2 cellular contexts compared by ENCODE assay signal in the genomic region with DNA sequence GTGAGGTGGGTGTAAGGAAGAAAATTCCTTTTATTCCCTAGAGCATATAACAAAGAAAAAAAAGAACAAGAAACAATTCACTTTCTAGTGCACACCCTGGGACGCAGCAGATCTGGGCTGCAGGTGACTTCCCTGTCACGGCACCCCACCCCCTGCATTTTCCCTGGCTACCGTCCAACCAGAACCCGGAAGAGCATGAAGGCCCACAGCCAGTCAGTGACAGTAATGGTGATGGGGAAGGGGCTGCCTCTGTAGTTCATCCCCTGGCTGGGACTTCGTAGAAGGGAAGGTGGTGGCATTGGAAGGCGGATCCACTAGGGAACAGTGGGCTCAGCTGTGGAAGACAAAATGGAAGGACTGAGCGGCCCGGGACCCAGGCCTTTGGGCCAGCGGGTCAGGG.
TF ChIP-seq lines count a peak whose summit lies in the region.

No MANE protein-coding gene starts in this region.

TF ChIP-seq in GM12878, 131 proteins besides CTCF, POLR2A, EP300 and RAD21 (continued from another document and continues in another):
- TF ChIP-seq, protein P1, sequence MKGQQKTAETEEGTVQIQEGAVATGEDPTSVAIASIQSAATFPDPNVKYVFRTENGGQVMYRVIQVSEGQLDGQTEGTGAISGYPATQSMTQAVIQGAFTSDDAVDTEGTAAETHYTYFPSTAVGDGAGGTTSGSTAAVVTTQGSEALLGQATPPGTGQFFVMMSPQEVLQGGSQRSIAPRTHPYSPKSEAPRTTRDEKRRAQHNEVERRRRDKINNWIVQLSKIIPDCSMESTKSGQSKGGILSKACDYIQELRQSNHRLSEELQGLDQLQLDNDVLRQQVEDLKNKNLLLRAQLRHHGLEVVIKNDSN (IDR thresholded peaks at IDR 0.05; ENCODE audit: borderline replicate concordance, extremely low read length, insufficient read depth, low read depth, low read length) = no peak
- TF ChIP-seq, protein P2, sequence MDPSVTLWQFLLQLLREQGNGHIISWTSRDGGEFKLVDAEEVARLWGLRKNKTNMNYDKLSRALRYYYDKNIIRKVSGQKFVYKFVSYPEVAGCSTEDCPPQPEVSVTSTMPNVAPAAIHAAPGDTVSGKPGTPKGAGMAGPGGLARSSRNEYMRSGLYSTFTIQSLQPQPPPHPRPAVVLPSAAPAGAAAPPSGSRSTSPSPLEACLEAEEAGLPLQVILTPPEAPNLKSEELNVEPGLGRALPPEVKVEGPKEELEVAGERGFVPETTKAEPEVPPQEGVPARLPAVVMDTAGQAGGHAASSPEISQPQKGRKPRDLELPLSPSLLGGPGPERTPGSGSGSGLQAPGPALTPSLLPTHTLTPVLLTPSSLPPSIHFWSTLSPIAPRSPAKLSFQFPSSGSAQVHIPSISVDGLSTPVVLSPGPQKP (IDR thresholded peaks at IDR 0.05; ENCODE audit: low read depth, low read length) = no peak
- TF ChIP-seq ATF7 (IDR thresholded peaks at IDR 0.05; ENCODE audit: low read depth) (0 out of 2 replicates have a peak, but pooled peaks have one; percentile 11), YY1 (IDR thresholded peaks at IDR 0.05; ENCODE audit: low read depth, low read length) (peak; percentile 29; the same call in 1 of the 2 replicates), TCF3 (IDR thresholded peaks at IDR 0.05; ENCODE audit: borderline replicate concordance, insufficient read depth, low read depth, low read length) (no peak), TARDBP (IDR thresholded peaks at IDR 0.05; ENCODE audit: borderline replicate concordance) (no peak), CBX3 (IDR thresholded peaks at IDR 0.05; ENCODE audit: borderline replicate concordance, low read depth) (no peak), NR2F1 (conservative IDR thresholded peaks at IDR 0.05) (no peak), SRF (IDR thresholded peaks at IDR 0.05; ENCODE audit: low read depth in 2 of 2, low read length in 2 of 2) (no peak), CBX5 (IDR thresholded peaks at IDR 0.05; ENCODE audit: low read depth) (no peak), FOXM1 (IDR thresholded peaks at IDR 0.05; ENCODE audit: low read depth, low read length) (no peak), POU2F2 (IDR thresholded peaks at IDR 0.05; ENCODE audit: borderline replicate concordance, low read depth, low read length) (peak; percentile 16; the same call in 1 of the 3 replicates), TBL1XR1 (IDR thresholded peaks at IDR 0.05; ENCODE audit: low read depth, low read length) (no peak), POLR2AphosphoS2 (IDR thresholded peaks at IDR 0.05; ENCODE audit: low read depth, low read length) (no peak), ETV6 (conservative IDR thresholded peaks at IDR 0.05 in 1 of 2, IDR thresholded peaks at IDR 0.05 in 1 of 2; ENCODE audit: borderline replicate concordance in 1 of 2, low read depth in 1 of 2) (no peak; a peak in 1 of 4 replicates), KLF5 (IDR thresholded peaks at IDR 0.05; ENCODE audit: partially characterized antibody) (no peak), TAF1 (IDR thresholded peaks at IDR 0.05; ENCODE audit: borderline replicate concordance, low read depth, low read length) (peak; percentile 65; the same call in 1 of the 2 replicates)
- TF ChIP-seq, protein P3, sequence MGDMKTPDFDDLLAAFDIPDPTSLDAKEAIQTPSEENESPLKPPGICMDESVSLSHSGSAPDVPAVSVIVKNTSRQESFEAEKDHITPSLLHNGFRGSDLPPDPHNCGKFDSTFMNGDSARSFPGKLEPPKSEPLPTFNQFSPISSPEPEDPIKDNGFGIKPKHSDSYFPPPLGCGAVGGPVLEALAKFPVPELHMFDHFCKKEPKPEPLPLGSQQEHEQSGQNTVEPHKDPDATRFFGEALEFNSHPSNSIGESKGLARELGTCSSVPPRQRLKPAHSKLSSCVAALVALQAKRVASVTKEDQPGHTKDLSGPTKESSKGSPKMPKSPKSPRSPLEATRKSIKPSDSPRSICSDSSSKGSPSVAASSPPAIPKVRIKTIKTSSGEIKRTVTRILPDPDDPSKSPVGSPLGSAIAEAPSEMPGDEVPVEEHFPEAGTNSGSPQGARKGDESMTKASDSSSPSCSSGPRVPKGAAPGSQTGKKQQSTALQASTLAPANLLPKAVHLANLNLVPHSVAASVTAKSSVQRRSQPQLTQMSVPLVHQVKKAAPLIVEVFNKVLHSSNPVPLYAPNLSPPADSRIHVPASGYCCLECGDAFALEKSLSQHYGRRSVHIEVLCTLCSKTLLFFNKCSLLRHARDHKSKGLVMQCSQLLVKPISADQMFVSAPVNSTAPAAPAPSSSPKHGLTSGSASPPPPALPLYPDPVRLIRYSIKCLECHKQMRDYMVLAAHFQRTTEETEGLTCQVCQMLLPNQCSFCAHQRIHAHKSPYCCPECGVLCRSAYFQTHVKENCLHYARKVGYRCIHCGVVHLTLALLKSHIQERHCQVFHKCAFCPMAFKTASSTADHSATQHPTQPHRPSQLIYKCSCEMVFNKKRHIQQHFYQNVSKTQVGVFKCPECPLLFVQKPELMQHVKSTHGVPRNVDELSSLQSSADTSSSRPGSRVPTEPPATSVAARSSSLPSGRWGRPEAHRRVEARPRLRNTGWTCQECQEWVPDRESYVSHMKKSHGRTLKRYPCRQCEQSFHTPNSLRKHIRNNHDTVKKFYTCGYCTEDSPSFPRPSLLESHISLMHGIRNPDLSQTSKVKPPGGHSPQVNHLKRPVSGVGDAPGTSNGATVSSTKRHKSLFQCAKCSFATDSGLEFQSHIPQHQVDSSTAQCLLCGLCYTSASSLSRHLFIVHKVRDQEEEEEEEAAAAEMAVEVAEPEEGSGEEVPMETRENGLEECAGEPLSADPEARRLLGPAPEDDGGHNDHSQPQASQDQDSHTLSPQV (IDR thresholded peaks at IDR 0.05) = no peak
- TF ChIP-seq, protein P4, sequence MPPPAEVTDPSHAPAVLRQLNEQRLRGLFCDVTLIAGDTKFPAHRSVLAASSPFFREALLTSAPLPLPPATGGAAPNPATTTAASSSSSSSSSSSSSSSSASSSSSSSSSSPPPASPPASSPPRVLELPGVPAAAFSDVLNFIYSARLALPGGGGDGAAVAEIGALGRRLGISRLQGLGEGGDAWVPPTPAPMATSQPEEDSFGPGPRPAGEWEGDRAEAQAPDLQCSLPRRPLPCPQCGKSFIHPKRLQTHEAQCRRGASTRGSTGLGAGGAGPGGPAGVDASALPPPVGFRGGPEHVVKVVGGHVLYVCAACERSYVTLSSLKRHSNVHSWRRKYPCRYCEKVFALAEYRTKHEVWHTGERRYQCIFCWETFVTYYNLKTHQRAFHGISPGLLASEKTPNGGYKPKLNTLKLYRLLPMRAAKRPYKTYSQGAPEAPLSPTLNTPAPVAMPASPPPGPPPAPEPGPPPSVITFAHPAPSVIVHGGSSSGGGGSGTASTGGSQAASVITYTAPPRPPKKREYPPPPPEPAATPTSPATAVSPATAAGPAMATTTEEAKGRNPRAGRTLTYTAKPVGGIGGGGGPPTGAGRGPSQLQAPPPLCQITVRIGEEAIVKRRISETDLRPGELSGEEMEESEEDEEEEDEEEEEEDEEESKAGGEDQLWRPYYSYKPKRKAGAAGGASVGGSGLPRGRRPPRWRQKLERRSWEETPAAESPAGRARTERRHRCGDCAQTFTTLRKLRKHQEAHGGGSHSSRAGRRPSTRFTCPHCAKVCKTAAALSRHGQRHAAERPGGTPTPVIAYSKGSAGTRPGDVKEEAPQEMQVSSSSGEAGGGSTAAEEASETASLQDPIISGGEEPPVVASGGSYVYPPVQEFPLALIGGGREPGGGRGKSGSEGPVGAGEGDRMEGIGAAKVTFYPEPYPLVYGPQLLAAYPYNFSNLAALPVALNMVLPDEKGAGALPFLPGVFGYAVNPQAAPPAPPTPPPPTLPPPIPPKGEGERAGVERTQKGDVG (CRISPR knock-in tag; IDR thresholded peaks at IDR 0.05) = no peak

TF ChIP-seq in HepG2, 621 proteins besides CTCF, POLR2A, EP300 and RAD21 (continued from another document):
- TF ChIP-seq SMAD1 (CRISPR knock-in tag; IDR thresholded peaks at IDR 0.05; ENCODE audit: borderline replicate concordance, low read depth) = no peak
- TF ChIP-seq HNRNPH1 (optimal IDR thresholded peaks at IDR 0.05; ENCODE audit: low read depth, low read length) = no peak
- no peak for TF ChIP-seq THYN1 (CRISPR knock-in tag; IDR thresholded peaks at IDR 0.05; ENCODE audit: borderline replicate concordance, low read depth)
- no peak for TF ChIP-seq YY1 (IDR thresholded peaks at IDR 0.05; ENCODE audit: insufficient read depth, insufficient replicate concordance, low read depth, low read length)
- TF ChIP-seq PHF5A (CRISPR knock-in tag; IDR thresholded peaks at IDR 0.05; ENCODE audit: low read depth, unreplicated experiment) = no peak
- no peak for TF ChIP-seq PAWR (CRISPR knock-in tag; IDR thresholded peaks at IDR 0.05; ENCODE audit: borderline replicate concordance)
- no peak for TF ChIP-seq NFKB2 (CRISPR knock-in tag; IDR thresholded peaks at IDR 0.05; ENCODE audit: borderline replicate concordance)
- TF ChIP-seq, protein P5, sequence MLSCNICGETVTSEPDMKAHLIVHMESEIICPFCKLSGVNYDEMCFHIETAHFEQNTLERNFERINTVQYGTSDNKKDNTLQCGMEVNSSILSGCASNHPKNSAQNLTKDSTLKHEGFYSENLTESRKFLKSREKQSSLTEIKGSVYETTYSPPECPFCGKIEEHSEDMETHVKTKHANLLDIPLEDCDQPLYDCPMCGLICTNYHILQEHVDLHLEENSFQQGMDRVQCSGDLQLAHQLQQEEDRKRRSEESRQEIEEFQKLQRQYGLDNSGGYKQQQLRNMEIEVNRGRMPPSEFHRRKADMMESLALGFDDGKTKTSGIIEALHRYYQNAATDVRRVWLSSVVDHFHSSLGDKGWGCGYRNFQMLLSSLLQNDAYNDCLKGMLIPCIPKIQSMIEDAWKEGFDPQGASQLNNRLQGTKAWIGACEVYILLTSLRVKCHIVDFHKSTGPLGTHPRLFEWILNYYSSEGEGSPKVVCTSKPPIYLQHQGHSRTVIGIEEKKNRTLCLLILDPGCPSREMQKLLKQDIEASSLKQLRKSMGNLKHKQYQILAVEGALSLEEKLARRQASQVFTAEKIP (CRISPR knock-in tag; IDR thresholded peaks at IDR 0.05; ENCODE audit: borderline replicate concordance) = no peak
- no peak for TF ChIP-seq LCORL (IDR thresholded peaks at IDR 0.05)
- TF ChIP-seq LCORL (CRISPR knock-in tag; IDR thresholded peaks at IDR 0.05) = no peak
- TF ChIP-seq ZSCAN31 (CRISPR knock-in tag; IDR thresholded peaks at IDR 0.05; ENCODE audit: low read depth) = no peak
- no peak for TF ChIP-seq ARNT2 (CRISPR knock-in tag; IDR thresholded peaks at IDR 0.05; ENCODE audit: low read depth)
TF ChIP-seq in HepG2: peak in this region for 0.
